Comparison of ENCODE assay signal across 9 cellular contexts in the genomic region with DNA sequence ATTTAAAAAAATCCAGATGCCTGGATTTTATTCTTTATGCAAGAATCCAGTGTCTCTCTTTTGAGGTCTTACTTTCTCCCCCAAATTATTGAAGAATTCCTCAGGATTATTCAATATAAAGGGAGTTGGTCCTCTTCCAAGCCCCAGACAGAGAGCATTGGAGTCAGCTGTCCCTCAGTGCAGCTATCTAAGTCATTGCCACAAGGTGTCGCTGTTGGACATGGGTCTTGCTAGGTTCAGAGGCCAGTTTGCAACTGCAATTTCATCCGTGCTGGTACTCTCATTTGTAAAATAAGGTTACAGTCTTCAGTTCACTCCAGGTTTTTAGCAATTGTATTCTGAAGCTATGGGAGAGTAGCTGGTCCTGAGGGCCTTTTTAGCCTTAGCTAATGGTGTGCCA. TPM values are rescaled to one million over a fixed set of nuclear protein-coding genes. Genes with fewer than 3 reads are reported as not detected.
DNase-seq lines count a peak whose midpoint lies in the region; ATAC-seq, FAIRE-seq and TF ChIP-seq lines count a peak whose summit lies in the region.
"Had no signal": no experiment of that assay in that cellular context is flagged by ENCODE, and none has a peak within 500 bp of the region (broad histone marks: within the 10 kb centered on the region; RNA-seq: fewer than 3 reads in every experiment).

No MANE protein-coding gene starts in this region.

- no peak for TF ChIP-seq EP300 in stomach (IDR thresholded peaks at IDR 0.05)

- peak; percentile 44 for ATAC-seq in activated CD4-positive, alpha-beta T cell treated with anti-CD3 and anti-CD28 coated beads for 36 hours
- peak; percentile 45 for ATAC-seq in activated naive CD8-positive, alpha-beta T cell treated with anti-CD3 and anti-CD28 coated beads, Interleukin-2, amount 10 ng/mL, durations not matched to agents 7 days and 5 days (ENCODE audit: low read depth)

- TF ChIP-seq CTCF in stomach (IDR thresholded peaks at IDR 0.05) = peak in 5 of 7 experiments; percentile 30 to 55 (median 46)

- CTCF ChIA-PET in activated CD4-positive, alpha-beta T cell treated with anti-CD3 and anti-CD28 coated beads for 36 hours (lab: Charles Lee) = interaction anchor here (0.5 to 2.2 kb wide), 6 partner anchors 13 to 356 kb away, joined by 3 to 8 read pairs (median 5); no protein-coding TSS in a partner anchor
- CTCF ChIA-PET in HEK293T (lab: Yijun Ruan, JAX) = interaction anchor here (0.8 to 1.7 kb wide), 8 partner anchors 8 to 373 kb away, joined by 3 to 7 read pairs (median 4); no protein-coding TSS in a partner anchor

- WGBS in stomach, 5 donors = 2 to 13% (median 8%) methylated on average over 2 of the region's 2 CpGs

- TF ChIP-seq POLR2A in stomach (IDR thresholded peaks at IDR 0.05) = no peak

- intact Hi-C loops in activated CD4-positive, alpha-beta T cell treated with anti-CD3 and anti-CD28 coated beads for 36 hours (cut with DNase I, micrococcal nuclease) = loop anchor here (1.0 to 10.0 kb wide), 3 partner anchors 294 to 561 kb away; no protein-coding TSS in a partner anchor
- intact Hi-C loops in stomach (cut with DNase I; ENCODE audit: low total_unique reads) = loop anchor here (10.0 kb wide), 1 partner anchor 241 kb away; no protein-coding TSS in a partner anchor

- peak; percentile 70 for DNase-seq in activated CD4-positive, alpha-beta T cell treated with anti-CD3 and anti-CD28 coated beads for 36 hours
- DNase-seq in activated CD4-positive, alpha-beta T cell treated with anti-CD3 and anti-CD28 coated beads, Interleukin-2, amount 50 U/mL, for 4 hours = no peak
- peak; percentile 63 for DNase-seq in HEK293T (ENCODE audit: extremely low spot score)
- peak; percentile 20 for DNase-seq in NCI-H2196 treated with DMSO at 0.1 percent for 48 hours (lab: John Stamatoyannopoulos, UW; ENCODE audit: unreplicated experiment)
- DNase-seq in activated naive CD8-positive, alpha-beta T cell treated with anti-CD3 and anti-CD28 coated beads, Interleukin-2, amount 10 ng/mL, durations not matched to agents 7 days and 5 days = peak; percentile 37
- DNase-seq in stomach = peak; percentile 67
- no peak for DNase-seq in HuH-7 (ENCODE audit: low spot score)

- POLR2A ChIA-PET in activated CD4-positive, alpha-beta T cell treated with anti-CD3 and anti-CD28 coated beads for 36 hours (lab: Charles Lee) = no interaction called here
- POLR2A ChIA-PET in HEK293T (lab: Yijun Ruan, JAX) = no interaction called here
- POLR2A ChIA-PET in activated naive CD8-positive, alpha-beta T cell treated with anti-CD3 and anti-CD28 coated beads, Interleukin-2, amount 10 ng/mL, durations not matched to agents 7 days and 5 days (lab: Charles Lee) = no interaction called here

- peaks cover 10% of the 10 kb centered on the region for H3K27me3 Mint-ChIP-seq in activated CD4-positive, alpha-beta T cell treated with anti-CD3 and anti-CD28 coated beads for 36 hours
- peaks cover 20% of the 10 kb centered on the region for H3K27me3 Mint-ChIP-seq in activated naive CD8-positive, alpha-beta T cell treated with anti-CD3 and anti-CD28 coated beads, Interleukin-2, amount 10 ng/mL, durations not matched to agents 7 days and 5 days

- H3K36me3 ChIP-seq in stomach = no peaks in the 10 kb centered on the region

- peak; percentile 33 for FAIRE-seq in islet of Langerhans (lab: Jason Lieb, UNC)
- FAIRE-seq: colon had no signal

- no peak overlapping the region for H3K4me3 Mint-ChIP-seq in activated CD4-positive, alpha-beta T cell treated with anti-CD3 and anti-CD28 coated beads for 36 hours
- H3K4me3 Mint-ChIP-seq in activated naive CD8-positive, alpha-beta T cell treated with anti-CD3 and anti-CD28 coated beads, Interleukin-2, amount 10 ng/mL, durations not matched to agents 7 days and 5 days = no peak overlapping the region

- no peaks in the 10 kb centered on the region for H3K4me1 Mint-ChIP-seq in activated CD4-positive, alpha-beta T cell treated with anti-CD3 and anti-CD28 coated beads for 36 hours
- no peaks in the 10 kb centered on the region for H3K4me1 Mint-ChIP-seq in activated naive CD8-positive, alpha-beta T cell treated with anti-CD3 and anti-CD28 coated beads, Interleukin-2, amount 10 ng/mL, durations not matched to agents 7 days and 5 days

- peaks cover 0 to 20% (median 10%) of the 10 kb centered on the region in 4 donors for H3K9me3 ChIP-seq in stomach

- H3K27ac ChIP-seq in stomach = no peak overlapping the region

- H3K27me3 ChIP-seq in stomach = no peaks in the 10 kb centered on the region

- H3K4me1 ChIP-seq in stomach = no peaks in the 10 kb centered on the region

- H3K9me3 Mint-ChIP-seq in activated CD4-positive, alpha-beta T cell treated with anti-CD3 and anti-CD28 coated beads for 36 hours (ENCODE audit: low read depth) = peaks cover 4% of the 10 kb centered on the region
- peaks cover 4% of the 10 kb centered on the region for H3K9me3 Mint-ChIP-seq in activated naive CD8-positive, alpha-beta T cell treated with anti-CD3 and anti-CD28 coated beads, Interleukin-2, amount 10 ng/mL, durations not matched to agents 7 days and 5 days

- no peaks in the 10 kb centered on the region for H3K36me3 Mint-ChIP-seq in activated CD4-positive, alpha-beta T cell treated with anti-CD3 and anti-CD28 coated beads for 36 hours (ENCODE audit: low read depth)
- no peaks in the 10 kb centered on the region for H3K36me3 Mint-ChIP-seq in activated naive CD8-positive, alpha-beta T cell treated with anti-CD3 and anti-CD28 coated beads, Interleukin-2, amount 10 ng/mL, durations not matched to agents 7 days and 5 days

- no peak overlapping the region for H3K4me3 ChIP-seq in stomach

- no peak overlapping the region for H3K27ac Mint-ChIP-seq in activated CD4-positive, alpha-beta T cell treated with anti-CD3 and anti-CD28 coated beads for 36 hours
- H3K27ac Mint-ChIP-seq in activated naive CD8-positive, alpha-beta T cell treated with anti-CD3 and anti-CD28 coated beads, Interleukin-2, amount 10 ng/mL, durations not matched to agents 7 days and 5 days = no peak overlapping the region

TF ChIP-seq in HEK293T, 16 proteins besides CTCF, POLR2A, EP300 and RAD21:
- TF ChIP-seq L3MBTL2 (conservative IDR thresholded peaks at IDR 0.05) (no peak), SUZ12 (IDR thresholded peaks at IDR 0.05) (no peak), ZNF384 (IDR thresholded peaks at IDR 0.05) (no peak), TARDBP (IDR thresholded peaks at IDR 0.05) (no peak), HDGF (IDR thresholded peaks at IDR 0.05; ENCODE audit: borderline replicate concordance) (no peak), FOXM1 (IDR thresholded peaks at IDR 0.05; ENCODE audit: borderline replicate concordance) (no peak), LEF1 (IDR thresholded peaks at IDR 0.05; ENCODE audit: borderline replicate concordance) (no peak), ELF4 (IDR thresholded peaks at IDR 0.05) (no peak), FOXA1 (IDR thresholded peaks at IDR 0.05) (no peak), CTBP1 (IDR thresholded peaks at IDR 0.05; ENCODE audit: borderline replicate concordance) (no peak), ARNT (IDR thresholded peaks at IDR 0.05) (no peak), SP1 (IDR thresholded peaks at IDR 0.05) (no peak)

RNA-seq across cellular contexts. Expression of a gene that starts 27.8 kb away (rescaled TPM):
- not detected for total RNA-seq in activated CD4-positive, alpha-beta T cell treated with anti-CD3 and anti-CD28 coated beads for 36 hours
- not detected for total RNA-seq in activated naive CD8-positive, alpha-beta T cell treated with anti-CD3 and anti-CD28 coated beads, Interleukin-2, amount 10 ng/mL, durations not matched to agents 7 days and 5 days
- 100 to 1,000 TPM in 3 of 5 donors, 10 to 100 TPM in 2; 89.3 to 317 (median 130) TPM for total RNA-seq in stomach
- 10 to 100 TPM; 38.5 to 45.4 (median 40.3) TPM for polyA plus RNA-seq in stomach

Comparison
In these comparisons a context has a peak if more than half of its experiments do, and no peak if none do; other contexts are left out.
1. DNase-seq: peak in activated CD4-positive, alpha-beta T cell treated with anti-CD3 and anti-CD28 coated beads for 36 hours (single experiment), HEK293T (single experiment), NCI-H2196 treated with DMSO at 0.1 percent for 48 hours (single experiment), activated naive CD8-positive, alpha-beta T cell treated with anti-CD3 and anti-CD28 coated beads, Interleukin-2, amount 10 ng/mL, durations not matched to agents 7 days and 5 days (single experiment) and stomach (single experiment); none in activated CD4-positive, alpha-beta T cell treated with anti-CD3 and anti-CD28 coated beads, Interleukin-2, amount 50 U/mL, for 4 hours (0 of 2) and HuH-7 (single experiment).
2. RNA of a gene that starts 27.8 kb away (total RNA-seq): 89.3 to 317 TPM in stomach; not detected in activated CD4-positive, alpha-beta T cell treated with anti-CD3 and anti-CD28 coated beads for 36 hours and not detected in activated naive CD8-positive, alpha-beta T cell treated with anti-CD3 and anti-CD28 coated beads, Interleukin-2, amount 10 ng/mL, durations not matched to agents 7 days and 5 days; every median in the first group is over 10 times any median in the second.